ENCODE assay signal across 9 cellular contexts in the genomic region with DNA sequence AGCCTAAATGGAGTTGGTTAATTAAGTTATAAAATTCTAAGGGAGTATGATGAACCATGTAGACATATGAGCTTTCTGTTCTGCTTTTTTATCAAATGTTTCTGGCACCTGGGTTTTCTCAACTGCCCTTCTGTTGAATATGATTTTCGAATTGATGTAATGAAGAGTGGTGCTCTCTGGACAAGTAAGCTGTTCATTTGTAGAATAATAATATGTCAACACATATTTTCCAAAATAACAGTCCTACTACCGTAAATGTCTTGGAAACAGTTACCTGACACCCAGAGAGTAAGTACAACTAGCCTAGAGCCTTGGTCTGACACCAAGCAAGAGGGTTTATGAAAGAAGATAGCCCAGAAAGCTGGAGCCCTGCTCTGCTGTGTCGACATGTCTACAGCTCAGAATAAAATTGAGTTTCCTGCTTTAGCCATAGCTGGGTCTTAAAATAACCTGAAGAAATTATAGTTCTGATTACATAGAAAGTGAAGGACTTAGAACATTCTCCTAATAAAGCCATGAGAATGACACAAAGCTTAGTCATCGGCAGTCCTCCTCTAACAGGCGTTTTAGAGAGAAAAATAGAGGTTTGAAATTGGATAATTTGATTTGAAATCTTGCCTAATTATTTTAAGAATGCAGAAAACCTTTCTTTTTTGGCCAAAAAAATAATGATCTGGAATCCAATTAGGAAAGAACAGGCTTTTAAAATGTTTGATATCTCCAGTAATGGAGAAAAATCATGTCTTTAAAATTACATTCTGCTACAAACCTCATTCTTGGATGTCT. TPM values are rescaled to one million over a fixed set of nuclear protein-coding genes. Genes with fewer than 3 reads are reported as not detected.
DNase-seq lines count a peak whose midpoint lies in the region; ATAC-seq, FAIRE-seq and TF ChIP-seq lines count a peak whose summit lies in the region.
"Had no signal": no experiment of that assay in that cellular context is flagged by ENCODE, and none has a peak within 500 bp of the region (broad histone marks: within the 10 kb centered on the region; RNA-seq: fewer than 3 reads in every experiment).

No MANE protein-coding gene starts in this region.

- H4K20me1 ChIP-seq in OCI-LY1 (ENCODE audit: insufficient read depth, low read length) (no peaks in the 10 kb centered on the region), H9 (ENCODE audit: control insufficient read depth, insufficient read depth, insufficient read length) (no peaks in the 10 kb centered on the region)

- TF ChIP-seq CTCF in OCI-LY1 (IDR thresholded peaks at IDR 0.05; ENCODE audit: low read length) (no peak), H9 (conservative IDR thresholded peaks at IDR 0.05) (no peak)

- no peaks in the 10 kb centered on the region for H3K23me2 ChIP-seq in H9 (ENCODE audit: insufficient read length, low read depth, low read length, poor library complexity, severe bottlenecking)

- DNase-seq in memory B cell (ENCODE audit: low spot score in 2 of 2) (peak in 1 of 2 donors; percentile 42), DMS153 (lab: John Stamatoyannopoulos, UW) (no peak), H9 (no peak), urothelium cell line (ENCODE audit: low spot score) (no peak), AML-193 (lab: John Stamatoyannopoulos, UW) (no peak)

- FAIRE-seq in urothelium cell line (lab: Jason Lieb, UNC), result no peak

- H3K9me2 ChIP-seq in OCI-LY1 (ENCODE audit: low read depth, low read length), result no peaks in the 10 kb centered on the region

- H3K4me3 Mint-ChIP-seq in memory B cell (peak overlapping the region; percentile 89), H9 (no peak overlapping the region)
- H3K4me3 Mint-ChIP-seq: neural crest cell had no signal

- no peak overlapping the region for H4K5ac ChIP-seq in H9 (ENCODE audit: insufficient read length, low read depth, low read length)

- H2BK12ac ChIP-seq in H9 (ENCODE audit: insufficient read length, low read depth, low read length), result no peak overlapping the region

- H3K27ac ChIP-seq in OCI-LY1 (ENCODE audit: low read depth, low read length, poor library complexity, severe bottlenecking) (peak overlapping the region; percentile 98), H9 (ENCODE audit: insufficient read length, low read depth, low read length) (no peak overlapping the region)

- no peak overlapping the region for H4K8ac ChIP-seq in H9 (replicated peaks; ENCODE audit: insufficient read length, low read depth, low read length)

- H3K56ac ChIP-seq in H9 (ENCODE audit: insufficient read length, low read depth, low read length), result no peak overlapping the region

- H3K9me3 Mint-ChIP-seq in memory B cell (peaks cover 2% of the 10 kb centered on the region), H9 (no peaks in the 10 kb centered on the region)
- H3K9me3 Mint-ChIP-seq: neural crest cell had no signal

- no peak overlapping the region for H3T11ph ChIP-seq in H9 (ENCODE audit: low read length)

- H3K23ac ChIP-seq in H9 (ENCODE audit: insufficient read length, low read depth, low read length), result no peak overlapping the region

- H4K91ac ChIP-seq in H9 (ENCODE audit: insufficient read length, low read depth, low read length), result no peak overlapping the region

- H3K79me1 ChIP-seq in H9 (ENCODE audit: insufficient read depth, low read depth, low read length, poor library complexity, severe bottlenecking), result no peaks in the 10 kb centered on the region

- H3K14ac ChIP-seq in H9 (ENCODE audit: insufficient read depth, low read length), result no peak overlapping the region

- H3K4ac ChIP-seq in H9 (ENCODE audit: low read depth, low read length), result no peak overlapping the region

- H2BK120ac ChIP-seq in H9 (ENCODE audit: low read depth, low read length, poor library complexity, severe bottlenecking), result no peak overlapping the region

- H3K27me3 ChIP-seq in OCI-LY1 (ENCODE audit: insufficient read depth, low read length), result no peaks in the 10 kb centered on the region
- no peaks in the 10 kb centered on the region for H3K27me3 ChIP-seq in H9 (ENCODE audit: insufficient read depth, low read length)

- H3K36me3 ChIP-seq in OCI-LY1 (ENCODE audit: insufficient read depth, low read length), result no peaks in the 10 kb centered on the region

- H2BK20ac ChIP-seq in H9 (ENCODE audit: low read depth, low read length, poor library complexity, severe bottlenecking), result no peak overlapping the region

- H3K36me3 Mint-ChIP-seq in memory B cell (peaks cover 19% of the 10 kb centered on the region), H9 (ENCODE audit: insufficient read depth in 1 of 3, low read depth in 3 of 3) (no peaks in the 10 kb centered on the region)

- no peak overlapping the region for H2BK15ac ChIP-seq in H9 (ENCODE audit: low read depth, low read length)

- peak overlapping the region; percentile 74 for H3K4me2 ChIP-seq in OCI-LY1 (ENCODE audit: low read length)
- no peak overlapping the region for H3K4me2 ChIP-seq in H9 (ENCODE audit: insufficient read depth, insufficient read length, low read length)

- WGBS in H9 (ENCODE audit: extremely low coverage, insufficient read length, low lambda C conversion rate), result no CpG with 5 or more reads among the region's 5 CpGs

- H3K4me3 ChIP-seq in OCI-LY1 (ENCODE audit: low read depth, low read length, poor library complexity, severe bottlenecking), result peak overlapping the region; percentile 48

- no peak overlapping the region for H2BK5ac ChIP-seq in H9 (ENCODE audit: insufficient read length, low read length)

- ATAC-seq in GM18508 (IDR thresholded peaks at IDR 0.05; ENCODE audit: insufficient read depth, unreplicated experiment), result peak; percentile 62
- ATAC-seq in HG02623 (IDR thresholded peaks at IDR 0.05; ENCODE audit: unreplicated experiment), result peak; percentile 78
- peak; percentile 82 for ATAC-seq in memory B cell (ENCODE audit: low read depth)

- H3K79me2 ChIP-seq in OCI-LY1 (ENCODE audit: insufficient read depth, low read length) (peaks cover 12% of the 10 kb centered on the region; the same call in 1 of the 2 replicates), H9 (ENCODE audit: insufficient read depth, low read length) (no peaks in the 10 kb centered on the region)

- peak overlapping the region; percentile 71 for H3K9ac ChIP-seq in OCI-LY1 (ENCODE audit: low read length)
- H3K9ac ChIP-seq in H9 (ENCODE audit: extremely low read depth, insufficient read length, low read length), result no peak overlapping the region

- peaks cover 5% of the 10 kb centered on the region for H3F3A ChIP-seq in OCI-LY1 (ENCODE audit: insufficient read depth, low read length)

- no peak overlapping the region for H2AK5ac ChIP-seq in H9 (ENCODE audit: insufficient read length, low read length)

- peak overlapping the region; percentile 94 for H3K27ac Mint-ChIP-seq in memory B cell
- no peak overlapping the region for H3K27ac Mint-ChIP-seq in H9

- H3K27me3 Mint-ChIP-seq in memory B cell (no peaks in the 10 kb centered on the region), H9 (ENCODE audit: low read depth) (no peaks in the 10 kb centered on the region)

- H2AFZ ChIP-seq in OCI-LY1 (ENCODE audit: low read length), result peak overlapping the region; percentile 32; the same call in 1 of the 2 replicates
- no peak overlapping the region for H2AFZ ChIP-seq in H9 (ENCODE audit: low read length)

- H3K9me3 ChIP-seq in OCI-LY1 (ENCODE audit: low read length), result no peaks in the 10 kb centered on the region
- no peaks in the 10 kb centered on the region for H3K9me3 ChIP-seq in H9 (ENCODE audit: control insufficient read depth, low read depth, low read length)

- H3K4me1 ChIP-seq in OCI-LY1 (ENCODE audit: insufficient read depth, low read length, severe bottlenecking) (peaks cover 84% of the 10 kb centered on the region), H9 (ENCODE audit: insufficient read depth, low read length) (no peaks in the 10 kb centered on the region; the same call in 1 of the 2 replicates)

- no peak overlapping the region for H3K18ac ChIP-seq in H9 (ENCODE audit: insufficient read length, low read depth, low read length)

- H3K4me1 Mint-ChIP-seq in memory B cell (peaks cover 57% of the 10 kb centered on the region), H9 (peaks cover 6 to 17% of the 10 kb centered on the region in 2 experiments)

RNA-seq across cellular contexts. Expression of gene HDAC9, which starts 25.1 kb away (rescaled TPM):
- total RNA-seq in H9 (2021), result 6.9 and 7.7 TPM in 2 replicates
